Comparison of ENCODE assay signal across 31 cellular contexts in genomic region chr14:77346495-77346894, GRCh38. TPM values are rescaled to one million over a fixed set of nuclear protein-coding genes. Genes with fewer than 3 reads are reported as not detected.
"Had no signal": no experiment of that assay in that cellular context is flagged by ENCODE, and none has a peak within 500 bp of the region (broad histone marks: within the 10 kb centered on the region; RNA-seq: fewer than 3 reads in every experiment).

No MANE protein-coding gene starts in this region.

- H3K4me1 ChIP-seq: ascending aorta, breast epithelium, colonic mucosa had no signal

- H3K9me3 ChIP-seq: ascending aorta, breast epithelium, colonic mucosa, gastrocnemius medialis had no signal

- H3K27me3 Mint-ChIP-seq: activated CD4-positive, alpha-beta memory T cell treated with anti-CD3 and anti-CD28 coated beads, Interleukin-2, amount 10 ng/mL, durations not matched to agents 7 days and 5 days; activated CD4-positive, alpha-beta T cell treated with anti-CD3 and anti-CD28 coated beads, Interleukin-2, amount 10 ng/mL, durations not matched to agents 7 days and 5 days; activated naive CD4-positive, alpha-beta T cell treated with anti-CD3 and anti-CD28 coated beads, Interleukin-2, amount 10 ng/mL, durations not matched to agents 7 days and 5 days; activated naive CD8-positive, alpha-beta T cell treated with anti-CD3 and anti-CD28 coated beads, Interleukin-2, amount 10 ng/mL, durations not matched to agents 7 days and 5 days; activated T-cell treated with anti-CD3 and anti-CD28 coated beads, Interleukin-2, amount 50 U/mL, for 24 hours; brain; T-helper 17 cell had no signal

- DNase-seq: activated CD4-positive, alpha-beta memory T cell treated with anti-CD3 and anti-CD28 coated beads, Interleukin-2, amount 10 ng/mL, durations not matched to agents 7 days and 5 days; activated CD4-positive, alpha-beta T cell treated with anti-CD3 and anti-CD28 coated beads for 1 hour; activated CD4-positive, alpha-beta T cell treated with anti-CD3 and anti-CD28 coated beads for 4 hours; activated CD4-positive, alpha-beta T cell treated with anti-CD3 and anti-CD28 coated beads, Interleukin-2, amount 10 ng/mL, durations not matched to agents 7 days and 5 days; activated CD4-positive, alpha-beta T cell treated with anti-CD3 and anti-CD28 coated beads, Interleukin-2, amount 50 U/mL, for 4 hours; activated CD8-positive, alpha-beta memory T cell treated with anti-CD3 and anti-CD28 coated beads, Interleukin-2, amount 50 U/mL, for 48 hours; activated gamma-delta T cell; activated naive CD4-positive, alpha-beta T cell; activated naive CD4-positive, alpha-beta T cell treated with anti-CD3 and anti-CD28 coated beads, Interleukin-2, amount 10 ng/mL, durations not matched to agents 7 days and 5 days; activated naive CD8-positive, alpha-beta T cell treated with anti-CD3 and anti-CD28 coated beads, Interleukin-2, amount 10 ng/mL, durations not matched to agents 7 days and 5 days; activated T-cell treated with anti-CD3 and anti-CD28 coated beads for 4 hours; activated T-cell treated with anti-CD3 and anti-CD28 coated beads, Interleukin-2, amount 50 U/mL, for 24 hours; activated T-cell treated with anti-CD3 and anti-CD28 coated beads, Interleukin-2, amount 50 U/mL, for 72 hours; central memory CD4-positive, alpha-beta T cell; cerebellar nuclear complex; colonic mucosa; effector CD8-positive, alpha-beta T cell; foreskin fibroblast; gastrocnemius medialis; glutamatergic neuron; T-helper 1 cell; T-helper 17 cell; T1000 had no signal

- H3K4me1 Mint-ChIP-seq: activated CD4-positive, alpha-beta memory T cell treated with anti-CD3 and anti-CD28 coated beads, Interleukin-2, amount 10 ng/mL, durations not matched to agents 7 days and 5 days; activated CD4-positive, alpha-beta T cell treated with anti-CD3 and anti-CD28 coated beads, Interleukin-2, amount 10 ng/mL, durations not matched to agents 7 days and 5 days; activated naive CD4-positive, alpha-beta T cell treated with anti-CD3 and anti-CD28 coated beads, Interleukin-2, amount 10 ng/mL, durations not matched to agents 7 days and 5 days; activated naive CD8-positive, alpha-beta T cell treated with anti-CD3 and anti-CD28 coated beads, Interleukin-2, amount 10 ng/mL, durations not matched to agents 7 days and 5 days had no signal

- H3K27me3 ChIP-seq: ascending aorta, breast epithelium, cardiac muscle cell, colonic mucosa, gastrocnemius medialis had no signal

- H3K27ac ChIP-seq: ascending aorta, breast epithelium, cardiac muscle cell, colonic mucosa, gastrocnemius medialis had no signal

- H3K4me3 Mint-ChIP-seq: activated CD4-positive, alpha-beta memory T cell treated with anti-CD3 and anti-CD28 coated beads, Interleukin-2, amount 10 ng/mL, durations not matched to agents 7 days and 5 days; activated CD4-positive, alpha-beta T cell treated with anti-CD3 and anti-CD28 coated beads, Interleukin-2, amount 10 ng/mL, durations not matched to agents 7 days and 5 days; activated naive CD4-positive, alpha-beta T cell treated with anti-CD3 and anti-CD28 coated beads, Interleukin-2, amount 10 ng/mL, durations not matched to agents 7 days and 5 days; activated naive CD8-positive, alpha-beta T cell treated with anti-CD3 and anti-CD28 coated beads, Interleukin-2, amount 10 ng/mL, durations not matched to agents 7 days and 5 days; activated T-cell treated with anti-CD3 and anti-CD28 coated beads, Interleukin-2, amount 50 U/mL, for 24 hours; activated T-cell treated with anti-CD3 and anti-CD28 coated beads, Interleukin-2, amount 50 U/mL, for 72 hours; brain; T-helper 17 cell; T-helper 2 cell treated with Interferon-gamma antibody and Interleukin-4, amounts not matched to agents 5 μg/mL and 100 μg/mL, for 36 hours had no signal

- FAIRE-seq: endometrium had no signal

- H3K4me3 ChIP-seq: ascending aorta, breast epithelium, cardiac muscle cell, colonic mucosa, gastrocnemius medialis had no signal

- H3K27ac Mint-ChIP-seq: activated CD4-positive, alpha-beta memory T cell treated with anti-CD3 and anti-CD28 coated beads, Interleukin-2, amount 10 ng/mL, durations not matched to agents 7 days and 5 days; activated CD4-positive, alpha-beta T cell treated with anti-CD3 and anti-CD28 coated beads, Interleukin-2, amount 10 ng/mL, durations not matched to agents 7 days and 5 days; activated naive CD4-positive, alpha-beta T cell treated with anti-CD3 and anti-CD28 coated beads, Interleukin-2, amount 10 ng/mL, durations not matched to agents 7 days and 5 days; activated naive CD4-positive, alpha-beta T cell treated with anti-CD3 and anti-CD28 coated beads, Interleukin-2, amount 50 U/mL, for 72 hours; activated naive CD8-positive, alpha-beta T cell treated with anti-CD3 and anti-CD28 coated beads, Interleukin-2, amount 10 ng/mL, durations not matched to agents 7 days and 5 days; activated T-cell treated with anti-CD3 and anti-CD28 coated beads, Interleukin-2, amount 50 U/mL, for 24 hours; activated T-cell treated with anti-CD3 and anti-CD28 coated beads, Interleukin-2, amount 50 U/mL, for 72 hours; T-helper 17 cell; T-helper 2 cell treated with Interferon-gamma antibody and Interleukin-4, amounts not matched to agents 5 μg/mL and 100 μg/mL, for 36 hours had no signal

- ATAC-seq: activated naive CD4-positive, alpha-beta T cell treated with anti-CD3 and anti-CD28 coated beads, Interleukin-2, amount 50 U/mL, for 72 hours; activated T-cell treated with anti-CD3 and anti-CD28 coated beads, Interleukin-2, amount 50 U/mL, for 72 hours; esophagus mucosa; gastrocnemius medialis; T-helper 17 cell had no signal

- H3K36me3 ChIP-seq: breast epithelium, cardiac muscle cell, colonic mucosa had no signal

- H3K9me3 Mint-ChIP-seq: activated CD4-positive, alpha-beta memory T cell treated with anti-CD3 and anti-CD28 coated beads, Interleukin-2, amount 10 ng/mL, durations not matched to agents 7 days and 5 days; activated CD4-positive, alpha-beta T cell treated with anti-CD3 and anti-CD28 coated beads, Interleukin-2, amount 10 ng/mL, durations not matched to agents 7 days and 5 days; activated naive CD4-positive, alpha-beta T cell treated with anti-CD3 and anti-CD28 coated beads, Interleukin-2, amount 10 ng/mL, durations not matched to agents 7 days and 5 days; activated naive CD4-positive, alpha-beta T cell treated with anti-CD3 and anti-CD28 coated beads, Interleukin-2, amount 50 U/mL, for 72 hours; activated naive CD8-positive, alpha-beta T cell treated with anti-CD3 and anti-CD28 coated beads, Interleukin-2, amount 10 ng/mL, durations not matched to agents 7 days and 5 days; activated T-cell treated with anti-CD3 and anti-CD28 coated beads, Interleukin-2, amount 50 U/mL, for 24 hours; activated T-cell treated with anti-CD3 and anti-CD28 coated beads, Interleukin-2, amount 50 U/mL, for 72 hours; brain; T-helper 2 cell treated with Interferon-gamma antibody and Interleukin-4, amounts not matched to agents 5 μg/mL and 100 μg/mL, for 36 hours had no signal

RNA-seq across cellular contexts. Expression of gene SAMD15, which starts 30.7 kb away (rescaled TPM):
- total RNA-seq: activated naive CD8-positive, alpha-beta T cell treated with anti-CD3 and anti-CD28 coated beads, Interleukin-2, amount 10 ng/mL, durations not matched to agents 7 days and 5 days; ascending aorta had no signal
